Comparison of ENCODE assay signal across 20 cellular contexts in genomic region chr6:62740171-62740570, GRCh38.
"Had no signal": no experiment of that assay in that cellular context is flagged by ENCODE, and none has a peak within 500 bp of the region (broad histone marks: within the 10 kb centered on the region; RNA-seq: fewer than 3 reads in every experiment).

No MANE protein-coding gene starts in this region.

- H3K27ac ChIP-seq: RWPE1 had no signal

- H3K36me3 ChIP-seq: MG63 had no signal

- H3K9me3 ChIP-seq: MG63, SK-N-SH had no signal

- DNase-seq: IMR-90, Karpas-422, KG1, MG63, NCI-H1092, NCI-H1436, NCI-H187, NCI-H2029, NCI-H2081 treated with DMSO at 0.1 percent for 48 hours, NCI-H2171, NCI-H226, NCI-H446, NCI-H510A, NCI-H524 treated with DMSO at 0.1 percent for 48 hours, NCI-H69, NCI-H774, SHP77 had no signal

- H3K4me3 ChIP-seq: MG63 had no signal

- ATAC-seq: HepG2 had no signal

- H3K27me3 ChIP-seq: MG63 had no signal
